13 cellular contexts compared by ENCODE assay signal in genomic region chr11:11140510-11140909, GRCh38.
DNase-seq lines count a peak whose midpoint lies in the region; ATAC-seq and TF ChIP-seq lines count a peak whose summit lies in the region.
"Had no signal": no experiment of that assay in that cellular context is flagged by ENCODE, and none has a peak within 500 bp of the region (broad histone marks: within the 10 kb centered on the region; RNA-seq: fewer than 3 reads in every experiment).

No MANE protein-coding gene starts in this region.

- DNase-seq in ascending aorta (ENCODE audit: low spot score in 2 of 2) (no peak), left lobe of liver (ENCODE audit: low spot score) (no peak), uterus (no peak), NCI-H524 (lab: John Stamatoyannopoulos, UW) (no peak), NCI-H1048 (lab: John Stamatoyannopoulos, UW) (no peak)
- DNase-seq: C1 segment of cervical spinal cord; CD4-positive, alpha-beta memory T cell; DMS79; GOT3; H9 had no signal

- no peaks in the 10 kb centered on the region for H3K36me3 ChIP-seq in ascending aorta
- no peaks in the 10 kb centered on the region for H3K36me3 ChIP-seq in rectal smooth muscle tissue (ENCODE audit: control insufficient read depth, insufficient read depth, low read length)
- no peaks in the 10 kb centered on the region for H3K36me3 ChIP-seq in uterus

- H3K9me3 ChIP-seq in ascending aorta (no peaks in the 10 kb centered on the region), uterus (no peaks in the 10 kb centered on the region)

- H3K27me3 ChIP-seq in ascending aorta (no peaks in the 10 kb centered on the region), rectal smooth muscle tissue (ENCODE audit: control insufficient read depth, insufficient read depth, low read length) (no peaks in the 10 kb centered on the region), uterus (no peaks in the 10 kb centered on the region)

- intact Hi-C loops in ascending aorta (cut with DNase I) (loop anchor here (5.0 to 10.0 kb wide), 3 partner anchors 206 to 1094 kb away; partner anchors contain the start of gene GALNT18), uterus (cut with DNase I; ENCODE audit: low total_unique reads) (no loop called here)

- H3K4me3 ChIP-seq in ascending aorta (no peak overlapping the region), rectal smooth muscle tissue (ENCODE audit: low read length) (no peak overlapping the region), uterus (no peak overlapping the region)
- H3K4me3 ChIP-seq: GM12878 had no signal

- peaks cover 13 to 28% of the 10 kb centered on the region in 2 donors for H3K4me1 ChIP-seq in ascending aorta
- H3K4me1 ChIP-seq in rectal smooth muscle tissue (ENCODE audit: control insufficient read depth, insufficient read depth, low read length): peaks cover 13% of the 10 kb centered on the region
- peaks cover 3 to 4% of the 10 kb centered on the region in 2 donors for H3K4me1 ChIP-seq in uterus

- H3K27ac ChIP-seq in ascending aorta (peak overlapping the region; percentile 83 to 88), rectal smooth muscle tissue (ENCODE audit: low read depth, low read length) (peak overlapping the region; percentile 30), uterus (peak overlapping the region; percentile 56 to 88)

- H3K9ac ChIP-seq in rectal smooth muscle tissue (ENCODE audit: low read length): no peak overlapping the region

- no peak for TF ChIP-seq POLR2A in uterus (IDR thresholded peaks at IDR 0.05)

- no peak for TF ChIP-seq CTCF in ascending aorta (IDR thresholded peaks at IDR 0.05)
- no peak for TF ChIP-seq CTCF in uterus (IDR thresholded peaks at IDR 0.05)

- ATAC-seq in left lobe of liver (peak; percentile 74), HG03520 (IDR thresholded peaks at IDR 0.05; ENCODE audit: unreplicated experiment) (no peak)
- ATAC-seq: GM12878 had no signal

Comparison
In these comparisons a context has a peak if more than half of its experiments do, and no peak if none do; other contexts are left out.
1. H3K27ac ChIP-seq: peak in every context shown above with its lines; median percentile 86 in ascending aorta; 72 in uterus; 30 in rectal smooth muscle tissue.